14 cellular contexts compared by ENCODE assay signal in the genomic region with DNA sequence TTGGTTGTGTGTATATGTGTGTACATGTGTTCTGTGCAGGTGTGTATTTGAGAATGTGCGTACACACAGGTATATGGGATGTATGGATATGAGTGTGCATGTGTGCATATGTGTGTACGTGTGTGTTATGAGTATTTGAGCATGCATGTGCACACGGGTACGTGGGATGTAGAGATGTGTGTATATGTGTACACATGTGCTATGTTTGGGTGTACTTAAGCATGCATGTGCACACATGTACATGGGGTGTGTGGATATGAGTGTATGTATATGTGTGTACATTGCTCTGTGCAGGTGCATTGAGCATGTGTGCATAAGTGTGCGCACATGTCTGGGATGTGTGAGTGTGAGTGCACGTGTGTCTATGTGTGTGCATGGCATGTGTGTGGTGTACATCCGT. TPM values are rescaled to one million over a fixed set of nuclear protein-coding genes. Genes with fewer than 3 reads are reported as not detected.
DNase-seq lines count a peak whose midpoint lies in the region; ATAC-seq, FAIRE-seq and TF ChIP-seq lines count a peak whose summit lies in the region.
"Had no signal": no experiment of that assay in that cellular context is flagged by ENCODE, and none has a peak within 500 bp of the region (broad histone marks: within the 10 kb centered on the region; RNA-seq: fewer than 3 reads in every experiment).

No MANE protein-coding gene starts in this region.

- no peak overlapping the region for H2BK12ac ChIP-seq in H1 (ENCODE audit: low read depth, low read length)

- no peak overlapping the region for H2AFZ ChIP-seq in H1 (ENCODE audit: low read length)

- peak overlapping the region; percentile 45; the same call in 1 of the 2 replicates for H2AK5ac ChIP-seq in H1 (ENCODE audit: low read depth, low read length)

- H2BK120ac ChIP-seq in H1 (replicated peaks; ENCODE audit: low read depth, low read length): no peak overlapping the region

- H3K4me1 Mint-ChIP-seq in naive thymus-derived CD4-positive, alpha-beta T cell: peaks cover 0 to 5% (median 2%) of the 10 kb centered on the region in 7 donors

- CTCF ChIA-PET in H1 (lab: Charles Lee; ENCODE audit: partially characterized antibody): interaction anchor here (0.8 kb wide), 1 partner anchor 563 kb away, joined by 3 read pairs; no protein-coding TSS in a partner anchor
- CTCF ChIA-PET in naive thymus-derived CD4-positive, alpha-beta T cell (lab: Charles Lee): no interaction called here

- H3K23me2 ChIP-seq in H1 (ENCODE audit: low read depth, low read length): no peaks in the 10 kb centered on the region

- H4K8ac ChIP-seq in H1 (ENCODE audit: extremely low read depth, insufficient read depth, low read length): no peak overlapping the region

- 77% methylated on average over 7 of the region's 7 CpGs; no CpG with 5 or more reads in 1 of the 2 experiments for WGBS in H1 (ENCODE audit: extremely low coverage in 1 of 2, insufficient coverage in 1 of 2, insufficient read length in 1 of 2, insufficient replicate concordance in 2 of 2, low coverage in 1 of 2, low lambda C conversion rate in 2 of 2, missing lambda C conversion rate in 1 of 2), 2 experiments

- no peaks in the 10 kb centered on the region for H3K36me3 Mint-ChIP-seq in naive thymus-derived CD4-positive, alpha-beta T cell
- H3K36me3 Mint-ChIP-seq: CD4-positive, CD25-positive, alpha-beta regulatory T cell had no signal

- FAIRE-seq in GM12892 (lab: Jason Lieb, UNC) (peak; percentile 27), H1 (lab: Jason Lieb, UNC) (no peak), urothelium cell line (lab: Jason Lieb, UNC) (peak; percentile 99)
- FAIRE-seq: H54 had no signal

- H3K23ac ChIP-seq in H1 (ENCODE audit: insufficient read length): no peak overlapping the region

- H3K79me1 ChIP-seq in H1 (ENCODE audit: low read depth, low read length): no peaks in the 10 kb centered on the region

- no peak overlapping the region for H3K56ac ChIP-seq in H1 (replicated peaks; ENCODE audit: insufficient read length, low read depth, low read length)

- H3K9ac ChIP-seq in H1 (replicated peaks in 1 of 4; ENCODE audit: extremely low read depth in 1 of 4, low read depth in 3 of 4, low read length in 3 of 4): no peak overlapping the region
- H3K9ac ChIP-seq: BLaER1 treated with 17β-estradiol and CSF1 and Interleukin-3, amounts not matched to agents 10 nM and 100 nM; KMS-11 had no signal

- H2BK15ac ChIP-seq in H1 (ENCODE audit: low read length): peak overlapping the region; percentile 25; the same call in 1 of the 2 replicates

- peaks cover 0 to 12% (median 5%) of the 10 kb centered on the region in 11 donors for H3K9me3 Mint-ChIP-seq in naive thymus-derived CD4-positive, alpha-beta T cell

- H3K4me1 ChIP-seq in H1 (replicated peaks in 1 of 4; ENCODE audit: control insufficient read depth in 3 of 4, insufficient read depth in 4 of 4, low read length in 3 of 4): no peaks in the 10 kb centered on the region
- H3K4me1 ChIP-seq in naive thymus-derived CD4-positive, alpha-beta T cell (ENCODE audit: control insufficient read depth in 2 of 2, insufficient read depth in 2 of 2, low read length in 2 of 2): no peaks in the 10 kb centered on the region

- no peak overlapping the region for H3K4me3 ChIP-seq in H1 (ENCODE audit: extremely low read depth in 1 of 4, insufficient read depth in 2 of 4, low read depth in 3 of 4, low read length in 4 of 4)
- H3K4me3 ChIP-seq in naive thymus-derived CD4-positive, alpha-beta T cell (ENCODE audit: low read length): no peak overlapping the region
- H3K4me3 ChIP-seq: BLaER1 treated with 17β-estradiol and CSF1 and Interleukin-3, amounts not matched to agents 10 nM and 100 nM had no signal

- POLR2A ChIA-PET in H1 (lab: Charles Lee; ENCODE audit: partially characterized antibody): no interaction called here
- POLR2A ChIA-PET in naive thymus-derived CD4-positive, alpha-beta T cell (lab: Charles Lee): no interaction called here

- no peak overlapping the region for H4K91ac ChIP-seq in H1 (replicated peaks; ENCODE audit: insufficient read length, low read length)

- peak; percentile 22 for ATAC-seq in naive thymus-derived CD4-positive, alpha-beta T cell
- no peak for ATAC-seq in HG03460 (IDR thresholded peaks at IDR 0.05; ENCODE audit: unreplicated experiment)
- ATAC-seq: HCT116 had no signal

- TF ChIP-seq POLR2A in GM12892 (IDR thresholded peaks at IDR 0.05; ENCODE audit: low read depth, low read length) (no peak), H1 (IDR thresholded peaks at IDR 0.05; ENCODE audit: control extremely low read depth in 1 of 2, low read depth in 2 of 2, low read length in 2 of 2) (no peak)

- DNase-seq in GM12892 (ENCODE audit: insufficient read length): no peak
- DNase-seq in H1 (ENCODE audit: low read depth in 1 of 2, low spot score in 2 of 2): no peak
- DNase-seq in naive thymus-derived CD4-positive, alpha-beta T cell: no peak
- no peak for DNase-seq in urothelium cell line (ENCODE audit: low spot score)
- DNase-seq in cerebellar nuclear complex (lab: John Stamatoyannopoulos, UW): no peak
- DNase-seq in DMS114 treated with DMSO at 0.1 percent for 48 hours (lab: John Stamatoyannopoulos, UW; ENCODE audit: unreplicated experiment): no peak
- DNase-seq: ACHN; CD4-positive, CD25-positive, alpha-beta regulatory T cell; DMS79 had no signal

- no peak overlapping the region for H3K4me2 ChIP-seq in H1 (ENCODE audit: insufficient read depth in 1 of 2, low read depth in 2 of 2, low read length in 2 of 2)
- H3K4me2 ChIP-seq: BLaER1 treated with 17β-estradiol and CSF1 and Interleukin-3, amounts not matched to agents 10 nM and 100 nM; KMS-11 had no signal

- H3K27me3 Mint-ChIP-seq in naive thymus-derived CD4-positive, alpha-beta T cell: peaks cover 0 to 10% (median 0%) of the 10 kb centered on the region in 5 donors
- H3K27me3 Mint-ChIP-seq: CD4-positive, CD25-positive, alpha-beta regulatory T cell had no signal

- H3K4me3 Mint-ChIP-seq in naive thymus-derived CD4-positive, alpha-beta T cell: no peak overlapping the region
- H3K4me3 Mint-ChIP-seq: CD4-positive, CD25-positive, alpha-beta regulatory T cell had no signal

- intact Hi-C loops in naive thymus-derived CD4-positive, alpha-beta T cell (cut with micrococcal nuclease): no loop called here

- H3K36me3 ChIP-seq in H1 (ENCODE audit: control insufficient read depth in 2 of 4, insufficient read depth in 4 of 4, low read length in 3 of 4): no peaks in the 10 kb centered on the region
- H3K36me3 ChIP-seq in naive thymus-derived CD4-positive, alpha-beta T cell (ENCODE audit: control insufficient read depth in 2 of 3, insufficient read depth in 3 of 3, low read length in 3 of 3): no peaks in the 10 kb centered on the region
- H3K36me3 ChIP-seq: BLaER1 treated with 17β-estradiol and CSF1 and Interleukin-3, amounts not matched to agents 10 nM and 100 nM had no signal

- H3K18ac ChIP-seq in H1 (ENCODE audit: extremely low read depth, low read length): no peak overlapping the region

- no peak for TF ChIP-seq RAD21 in H1 (IDR thresholded peaks at IDR 0.05 in 1 of 2, conservative IDR thresholded peaks at IDR 0.05 in 1 of 2; ENCODE audit: low read depth in 2 of 2, low read length in 2 of 2)

- no peaks in the 10 kb centered on the region for H4K20me1 ChIP-seq in H1 (replicated peaks in 1 of 2; ENCODE audit: control insufficient read depth in 1 of 2, insufficient read depth in 2 of 2, low read length in 2 of 2)
- H4K20me1 ChIP-seq: BLaER1 treated with 17β-estradiol and CSF1 and Interleukin-3, amounts not matched to agents 10 nM and 100 nM had no signal

- H2BK20ac ChIP-seq in H1 (ENCODE audit: low read length): no peak overlapping the region

- no peak overlapping the region for H4K5ac ChIP-seq in H1 (ENCODE audit: insufficient read length, low read depth, low read length)

- no peaks in the 10 kb centered on the region for H3K79me2 ChIP-seq in H1 (ENCODE audit: control insufficient read depth in 1 of 2, insufficient read depth in 2 of 2, low read length in 2 of 2)

- H3K27ac ChIP-seq in H1 (ENCODE audit: low read depth, low read length): no peak overlapping the region
- H3K27ac ChIP-seq in naive thymus-derived CD4-positive, alpha-beta T cell (ENCODE audit: low read depth, low read length): no peak overlapping the region
- H3K27ac ChIP-seq: BLaER1 treated with 17β-estradiol and CSF1 and Interleukin-3, amounts not matched to agents 10 nM and 100 nM; KMS-11 had no signal

- H3K27ac Mint-ChIP-seq in naive thymus-derived CD4-positive, alpha-beta T cell: no peak overlapping the region

- H3K4ac ChIP-seq in H1 (replicated peaks; ENCODE audit: insufficient read length, low read depth, low read length): no peak overlapping the region

- no peak for TF ChIP-seq CTCF in H1 (IDR thresholded peaks at IDR 0.05; ENCODE audit: control extremely low read depth in 1 of 3, insufficient read depth in 1 of 3, low read depth in 1 of 3, low read length in 3 of 3)

- no peaks in the 10 kb centered on the region for H3K27me3 ChIP-seq in H1 (replicated peaks in 1 of 4; ENCODE audit: control insufficient read depth in 3 of 4, extremely low read depth in 1 of 4, insufficient read depth in 3 of 4, low read length in 3 of 4)
- no peaks in the 10 kb centered on the region for H3K27me3 ChIP-seq in naive thymus-derived CD4-positive, alpha-beta T cell (ENCODE audit: control insufficient read depth in 2 of 2, insufficient read depth in 2 of 2, low read length in 2 of 2)

- peak overlapping the region; percentile 19 for H3K14ac ChIP-seq in H1 (ENCODE audit: insufficient read length)

- TF ChIP-seq EP300 in H1 (IDR thresholded peaks at IDR 0.05; ENCODE audit: borderline replicate concordance in 1 of 2, low read depth in 2 of 2, low read length in 2 of 2): no peak

- H2BK5ac ChIP-seq in H1 (ENCODE audit: low read depth, low read length): no peak overlapping the region

- peaks cover 0 to 3% of the 10 kb centered on the region in 2 experiments; a peak in 1 of 4 replicates for H3K9me3 ChIP-seq in H1 (ENCODE audit: insufficient read depth in 2 of 2, low read depth in 1 of 2, low read length in 1 of 2)
- H3K9me3 ChIP-seq in naive thymus-derived CD4-positive, alpha-beta T cell (ENCODE audit: control insufficient read depth in 2 of 3, low read length in 3 of 3): peaks cover 0 to 9% (median 0%) of the 10 kb centered on the region in 3 experiments

TF ChIP-seq in H1, 55 proteins besides CTCF, POLR2A, EP300 and RAD21 (continues in another document):
- TF ChIP-seq TCF12 (IDR thresholded peaks at IDR 0.05; ENCODE audit: low read depth, low read length): no peak

RNA-seq across cellular contexts. Expression of a gene that starts 34.3 kb away (rescaled TPM):
- polyA plus RNA-seq in GM12892 (2012; ENCODE audit: missing spikeins): 17.4 TPM
- total RNA-seq in H1 (2021; fragmentation: NEBNext Ultra II Directional; extraction: Animal tissue kit (Norgen Biotek cat#: 25700)): 48.3 and 49.5 TPM in 2 replicates
- polyA plus RNA-seq in H1 (2011; rRNA removed): 36.5 and 64.4 TPM in 2 replicates
- polyA plus RNA-seq in H1 (2011; cell fraction: cytosol; rRNA removed): 25.1 TPM
- 154 TPM for polyA plus RNA-seq in H1 (2011; cell fraction: nucleus; rRNA removed)
- 35.4 to 37.3 TPM (median 36.3 TPM) in 4 replicates for polyA plus RNA-seq in H1 (2012, experiment 1 of 2)
- polyA plus RNA-seq in H1 (2012, experiment 2 of 2): 13.3 TPM
- polyA plus RNA-seq in H1 (2013, experiment 1 of 2): 51.5 TPM
- 47.2 TPM for polyA plus RNA-seq in H1 (2013, experiment 2 of 2)
- 18.9 and 20.6 TPM in 2 replicates for polyA minus RNA-seq in H1 (2011; rRNA and poly(A)+ RNA removed)
- 20.5 TPM for polyA minus RNA-seq in H1 (2011; cell fraction: cytosol; rRNA and poly(A)+ RNA removed)
- polyA minus RNA-seq in H1 (2011; cell fraction: nucleus; rRNA and poly(A)+ RNA removed): 37.8 TPM
- 100 to 1,000 TPM in 2 of 5 experiments, 10 to 100 TPM in 3; 65.6 to 120 (median 98.4) TPM for total RNA-seq in naive thymus-derived CD4-positive, alpha-beta T cell
- 10 to 100 TPM; 16.9 to 23.9 TPM for polyA plus RNA-seq in naive thymus-derived CD4-positive, alpha-beta T cell
